In genomic region chr1:86062458-86062857, GRCh38 we compare ENCODE assay signal across 1 cellular context.
A peak's percentile ranks its signal among the peaks of the same experiment; 100 is the strongest.
TF ChIP-seq lines count a peak whose summit lies in the region.

No MANE protein-coding gene starts in this region.

TF ChIP-seq in HEK293, 187 proteins besides CTCF, POLR2A, EP300 and RAD21 (continued from another document):
- TF ChIP-seq, protein P1, sequence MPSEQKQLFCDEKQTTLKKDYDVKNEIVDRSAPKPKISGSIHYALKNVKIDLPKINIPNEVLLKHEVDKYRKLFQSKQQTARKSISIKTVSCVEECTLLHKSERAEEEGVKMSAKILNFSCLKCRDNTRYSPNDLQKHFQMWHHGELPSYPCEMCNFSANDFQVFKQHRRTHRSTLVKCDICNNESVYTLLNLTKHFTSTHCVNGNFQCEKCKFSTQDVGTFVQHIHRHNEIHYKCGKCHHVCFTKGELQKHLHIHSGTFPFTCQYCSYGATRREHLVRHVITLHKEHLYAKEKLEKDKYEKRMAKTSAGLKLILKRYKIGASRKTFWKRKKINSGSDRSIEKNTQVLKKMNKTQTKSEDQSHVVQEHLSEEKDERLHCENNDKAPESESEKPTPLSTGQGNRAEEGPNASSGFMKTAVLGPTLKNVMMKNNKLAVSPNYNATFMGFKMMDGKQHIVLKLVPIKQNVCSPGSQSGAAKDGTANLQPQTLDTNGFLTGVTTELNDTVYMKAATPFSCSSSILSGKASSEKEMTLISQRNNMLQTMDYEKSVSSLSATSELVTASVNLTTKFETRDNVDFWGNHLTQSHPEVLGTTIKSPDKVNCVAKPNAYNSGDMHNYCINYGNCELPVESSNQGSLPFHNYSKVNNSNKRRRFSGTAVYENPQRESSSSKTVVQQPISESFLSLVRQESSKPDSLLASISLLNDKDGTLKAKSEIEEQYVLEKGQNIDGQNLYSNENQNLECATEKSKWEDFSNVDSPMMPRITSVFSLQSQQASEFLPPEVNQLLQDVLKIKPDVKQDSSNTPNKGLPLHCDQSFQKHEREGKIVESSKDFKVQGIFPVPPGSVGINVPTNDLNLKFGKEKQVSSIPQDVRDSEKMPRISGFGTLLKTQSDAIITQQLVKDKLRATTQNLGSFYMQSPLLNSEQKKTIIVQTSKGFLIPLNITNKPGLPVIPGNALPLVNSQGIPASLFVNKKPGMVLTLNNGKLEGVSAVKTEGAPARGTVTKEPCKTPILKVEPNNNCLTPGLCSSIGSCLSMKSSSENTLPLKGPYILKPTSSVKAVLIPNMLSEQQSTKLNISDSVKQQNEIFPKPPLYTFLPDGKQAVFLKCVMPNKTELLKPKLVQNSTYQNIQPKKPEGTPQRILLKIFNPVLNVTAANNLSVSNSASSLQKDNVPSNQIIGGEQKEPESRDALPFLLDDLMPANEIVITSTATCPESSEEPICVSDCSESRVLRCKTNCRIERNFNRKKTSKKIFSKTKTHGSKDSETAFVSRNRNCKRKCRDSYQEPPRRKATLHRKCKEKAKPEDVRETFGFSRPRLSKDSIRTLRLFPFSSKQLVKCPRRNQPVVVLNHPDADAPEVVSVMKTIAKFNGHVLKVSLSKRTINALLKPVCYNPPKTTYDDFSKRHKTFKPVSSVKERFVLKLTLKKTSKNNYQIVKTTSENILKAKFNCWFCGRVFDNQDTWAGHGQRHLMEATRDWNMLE (tag by site-specific recombination; conservative IDR thresholded peaks at IDR 0.05; ENCODE audit: low read depth), result no peak
- no peak for TF ChIP-seq ZNF169 (tag by site-specific recombination; IDR thresholded peaks at IDR 0.05)
- TF ChIP-seq ZNF10 (tag by site-specific recombination; IDR thresholded peaks at IDR 0.05), result no peak
- peak; percentile 64; the same call in 1 of the 2 replicates for TF ChIP-seq SP7 (tag by site-specific recombination; IDR thresholded peaks at IDR 0.05)
- TF ChIP-seq FEZF1 (tag by site-specific recombination; IDR thresholded peaks at IDR 0.05), result 0 out of 2 replicates have a peak, but pooled peaks have one; percentile 15
- TF ChIP-seq ZNF157 (tag by site-specific recombination; IDR thresholded peaks at IDR 0.05), result no peak
